ENCODE assay signal across 13 cellular contexts in the genomic region with DNA sequence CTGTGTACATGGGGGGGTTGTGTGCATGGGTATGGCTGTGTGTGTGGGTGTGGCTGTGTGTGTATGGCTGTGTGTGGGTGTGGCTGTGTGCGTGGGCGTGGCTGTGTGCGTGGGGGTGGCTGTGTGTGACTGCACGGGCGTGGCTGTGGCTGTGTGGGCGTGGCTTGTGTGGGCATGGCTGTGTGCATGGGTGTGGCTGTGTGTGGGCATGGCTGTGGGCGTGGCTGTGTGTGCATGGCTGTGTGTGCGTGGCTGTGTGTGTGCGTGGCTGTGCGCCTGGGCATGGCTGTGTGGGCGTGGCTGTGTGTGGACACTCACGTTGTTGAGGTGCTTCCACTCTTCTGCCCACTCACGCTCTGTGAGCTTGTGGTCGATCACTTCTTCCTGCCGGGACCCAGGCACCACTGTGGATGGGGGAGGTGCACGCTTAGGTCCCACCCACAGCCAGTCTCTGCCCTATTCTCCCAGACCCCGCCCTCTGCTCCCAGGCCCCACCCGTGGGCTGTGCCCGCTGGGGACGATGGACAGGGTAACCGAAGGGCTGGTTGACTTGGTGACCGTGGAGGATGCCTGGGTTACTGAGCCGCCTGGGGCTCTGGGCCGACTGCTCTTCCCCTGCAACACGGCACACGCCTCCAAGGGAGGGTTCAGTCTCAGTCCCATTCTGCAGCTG. TPM values are rescaled to one million over a fixed set of nuclear protein-coding genes. Genes with fewer than 3 reads are reported as not detected.
DNase-seq lines count a peak whose midpoint lies in the region; TF ChIP-seq lines count a peak whose summit lies in the region.
"Had no signal": no experiment of that assay in that cellular context is flagged by ENCODE, and none has a peak within 500 bp of the region (broad histone marks: within the 10 kb centered on the region; RNA-seq: fewer than 3 reads in every experiment).

No MANE protein-coding gene starts in this region.

- peaks cover 3% of the 10 kb centered on the region for H3K4me1 Mint-ChIP-seq in activated naive CD4-positive, alpha-beta T cell treated with anti-CD3 and anti-CD28 coated beads, Interleukin-2, amount 50 U/mL, for 24 hours

- H3K4me1 ChIP-seq in transverse colon, result peaks cover 0 to 24% (median 16%) of the 10 kb centered on the region in 4 donors

- intact Hi-C loops in transverse colon (cut with DNase I; ENCODE audit: low total_unique reads), result no loop called here
- intact Hi-C loops in posterior cingulate gyrus (cut with DNase I), result no loop called here

- no peak overlapping the region for H3K4me3 Mint-ChIP-seq in activated naive CD4-positive, alpha-beta T cell treated with anti-CD3 and anti-CD28 coated beads, Interleukin-2, amount 50 U/mL, for 24 hours
- H3K4me3 Mint-ChIP-seq: activated T-cell treated with anti-CD3 and anti-CD28 coated beads, Interleukin-2, amount 50 U/mL, for 4 hours; T-helper 2 cell treated with Interferon-gamma antibody and Interleukin-4, amounts not matched to agents 5 μg/mL and 100 μg/mL, for 36 hours had no signal

- in situ Hi-C loops in transverse colon (cut with MboI; ENCODE audit: low pct_ligation_motif_present in 1 of 4, low pct_unique_long_range_greater_than_20kb in 1 of 4, low sequenced_read_pairs in 3 of 4), result no loop called here

- H3K36me3 Mint-ChIP-seq in activated naive CD4-positive, alpha-beta T cell treated with anti-CD3 and anti-CD28 coated beads, Interleukin-2, amount 50 U/mL, for 24 hours, result no peaks in the 10 kb centered on the region
- H3K36me3 Mint-ChIP-seq: naive B cell had no signal

- H3K27me3 ChIP-seq in transverse colon, result peaks cover 15% of the 10 kb centered on the region

- H3K27ac Mint-ChIP-seq in activated naive CD4-positive, alpha-beta T cell treated with anti-CD3 and anti-CD28 coated beads, Interleukin-2, amount 50 U/mL, for 24 hours, result peak overlapping the region; percentile 86
- H3K27ac Mint-ChIP-seq: T-helper 2 cell treated with Interferon-gamma antibody and Interleukin-4, amounts not matched to agents 5 μg/mL and 100 μg/mL, for 36 hours had no signal

- no peaks in the 10 kb centered on the region for H3K9me3 ChIP-seq in transverse colon

- TF ChIP-seq EP300 in transverse colon (IDR thresholded peaks at IDR 0.05; ENCODE audit: low read depth), result no peak

- H3K27ac ChIP-seq in transverse colon, result no peak overlapping the region

- H3K27me3 Mint-ChIP-seq in activated naive CD4-positive, alpha-beta T cell treated with anti-CD3 and anti-CD28 coated beads, Interleukin-2, amount 50 U/mL, for 24 hours, result no peaks in the 10 kb centered on the region
- H3K27me3 Mint-ChIP-seq: naive B cell had no signal

- WGBS in transverse colon (ENCODE audit: low coverage in 1 of 2), 2 donors, result 66% methylated on average over 26 of the region's 26 CpGs; no CpG with 5 or more reads in 1 of the 2 donors

- TF ChIP-seq CTCF in transverse colon (IDR thresholded peaks at IDR 0.05), result no peak

- DNase-seq in activated naive CD4-positive, alpha-beta T cell (lab: John Stamatoyannopoulos, UW), result no peak
- DNase-seq in OCI-M1 (lab: John Stamatoyannopoulos, UW), result peak; percentile 41
- peak; percentile 71 to 80 for DNase-seq in erythroblast (lab: John Stamatoyannopoulos, UW)
- DNase-seq in transverse colon, result peak; percentile 65
- no peak for DNase-seq in NCI-H774 (lab: John Stamatoyannopoulos, UW)
- no peak for DNase-seq in germinal center (ENCODE audit: low spot score)
- DNase-seq in posterior cingulate gyrus, result no peak
- DNase-seq: activated T-cell treated with anti-CD3 and anti-CD28 coated beads, Interleukin-2, amount 50 U/mL, for 4 hours; naive B cell; NCI-H187; stimulated activated CD8-positive, alpha-beta memory T cell treated with anti-CD3 and anti-CD28 coated beads, Interleukin-4, amount 100 ng/mL, for 48 hours had no signal

- H3K4me3 ChIP-seq in transverse colon, result no peak overlapping the region

- no peaks in the 10 kb centered on the region for H3K36me3 ChIP-seq in transverse colon

- no peak for TF ChIP-seq POLR2A in erythroblast (IDR thresholded peaks at IDR 0.05; ENCODE audit: low read length)
- no peak for TF ChIP-seq POLR2A in transverse colon (IDR thresholded peaks at IDR 0.05)

- H3K9me3 Mint-ChIP-seq in activated naive CD4-positive, alpha-beta T cell treated with anti-CD3 and anti-CD28 coated beads, Interleukin-2, amount 50 U/mL, for 24 hours, result no peaks in the 10 kb centered on the region
- H3K9me3 Mint-ChIP-seq: activated T-cell treated with anti-CD3 and anti-CD28 coated beads, Interleukin-2, amount 50 U/mL, for 4 hours; T-helper 2 cell treated with Interferon-gamma antibody and Interleukin-4, amounts not matched to agents 5 μg/mL and 100 μg/mL, for 36 hours had no signal

RNA-seq across cellular contexts. Expression of a gene that starts 16.0 kb away (rescaled TPM):
- not detected for total RNA-seq in transverse colon
- total RNA-seq: activated T-cell treated with anti-CD3 and anti-CD28 coated beads, Interleukin-2, amount 50 U/mL, for 4 hours had no signal

RNA-seq across cellular contexts. Expression of a gene that starts 25.6 kb away (rescaled TPM):
- total RNA-seq in transverse colon, result 10 to 100 TPM in 3 of 4 donors, 1 to 10 TPM in 1; 9.8 to 34.4 (median 19.7) TPM

RNA-seq across cellular contexts. Expression of a gene that starts 25.7 kb away (rescaled TPM):
- 100 to 1,000 TPM in 1 of 4 donors, 10 to 100 TPM in 3; 45.7 to 101 (median 75.6) TPM for total RNA-seq in transverse colon

Comparison
In these comparisons a context has a peak if more than half of its experiments do, and no peak if none do; other contexts are left out.
1. DNase-seq: peak in OCI-M1 (single experiment), erythroblast (2 of 2) and transverse colon (single experiment); none in activated naive CD4-positive, alpha-beta T cell (0 of 4), NCI-H774 (single experiment), germinal center (single experiment) and posterior cingulate gyrus (0 of 10).